In the genomic region with DNA sequence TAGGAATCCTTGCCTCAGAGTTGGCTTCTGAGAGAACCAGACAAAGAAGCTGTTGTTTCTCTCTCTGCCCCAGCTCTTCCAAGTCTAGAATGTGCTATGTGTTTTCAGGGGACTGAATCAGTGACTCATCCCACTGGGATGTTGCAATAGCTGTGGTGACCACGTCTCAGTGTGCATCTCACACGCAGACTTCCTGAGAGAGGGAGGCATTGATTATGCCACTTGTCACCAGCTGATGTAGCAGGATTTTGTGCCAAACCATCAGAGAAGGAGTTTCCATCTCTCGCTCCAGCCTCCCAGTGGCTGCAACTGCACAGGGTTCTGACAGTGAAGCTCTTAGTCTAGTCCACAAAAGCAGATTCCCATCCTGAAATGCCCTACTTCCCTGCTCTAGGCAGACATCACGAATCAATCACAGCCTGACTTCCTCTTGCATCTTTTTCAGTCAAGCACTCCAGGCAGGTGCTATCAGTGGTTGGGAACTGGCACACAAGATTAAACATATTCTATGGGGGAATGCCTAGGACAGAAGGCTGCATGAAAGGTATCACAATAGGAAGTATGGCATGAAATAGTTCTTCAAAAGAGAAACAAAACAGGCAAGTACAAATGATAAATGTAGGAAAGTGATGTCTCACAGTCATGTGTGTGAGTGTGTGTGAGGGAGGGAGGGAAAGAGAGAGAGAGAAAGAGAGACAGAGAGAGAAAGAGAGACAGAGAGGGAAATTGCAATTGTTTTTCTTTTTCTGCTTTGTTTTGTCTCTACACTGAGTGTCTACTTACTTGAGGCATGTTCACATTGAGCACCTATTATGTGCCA, we compare ENCODE assay signal across 9 cellular contexts.
DNase-seq lines count a peak whose midpoint lies in the region; ATAC-seq and FAIRE-seq lines count a peak whose summit lies in the region.
"Had no signal": no experiment of that assay in that cellular context is flagged by ENCODE, and none has a peak within 500 bp of the region (broad histone marks: within the 10 kb centered on the region; RNA-seq: fewer than 3 reads in every experiment).

No MANE protein-coding gene starts in this region.

- peak; percentile 86 for FAIRE-seq in HTR-8/SVneo (lab: Jason Lieb, UNC)

- ATAC-seq in GM19023 (IDR thresholded peaks at IDR 0.05; ENCODE audit: unreplicated experiment) = no peak
- ATAC-seq in HG03095 (IDR thresholded peaks at IDR 0.05; ENCODE audit: unreplicated experiment) = no peak

- peak; percentile 72 for DNase-seq in HTR-8/SVneo (ENCODE audit: insufficient read length, low spot score)
- peak; percentile 91 for DNase-seq in amniotic epithelial cell (ENCODE audit: low read depth)
- DNase-seq in iris pigment epithelial cell (ENCODE audit: low read depth) = peak; percentile 95
- DNase-seq in stromal cell of bone marrow (ENCODE audit: low read depth) = peak; percentile 94
- no peak for DNase-seq in NCI-H146 (lab: John Stamatoyannopoulos, UW)
- no peak for DNase-seq in NCI-H1105 treated with DMSO at 0.1 percent for 48 hours (lab: John Stamatoyannopoulos, UW)
- DNase-seq: NCI-H1105 had no signal

Comparison
In these comparisons a context has a peak if more than half of its experiments do, and no peak if none do; other contexts are left out.
1. DNase-seq: peak in HTR-8/SVneo (single experiment), amniotic epithelial cell (single experiment), iris pigment epithelial cell (single experiment) and stromal cell of bone marrow (single experiment); none in NCI-H146 (single experiment) and NCI-H1105 treated with DMSO at 0.1 percent for 48 hours (single experiment).